16 cellular contexts compared by ENCODE assay signal in genomic region chr3:159830523-159831151, GRCh38. TPM values are rescaled to one million over a fixed set of nuclear protein-coding genes. Genes with fewer than 3 reads are reported as not detected.
A peak's percentile ranks its signal among the peaks of the same experiment; 100 is the strongest.
DNase-seq lines count a peak whose midpoint lies in the region; ATAC-seq and TF ChIP-seq lines count a peak whose summit lies in the region.
"Had no signal": no experiment of that assay in that cellular context is flagged by ENCODE, and none has a peak within 500 bp of the region (broad histone marks: within the 10 kb centered on the region; RNA-seq: fewer than 3 reads in every experiment).

No MANE protein-coding gene starts in this region.

- no peak overlapping the region for H3K27ac Mint-ChIP-seq in T-cell
- H3K27ac Mint-ChIP-seq: activated CD8-positive, alpha-beta T cell treated with anti-CD3 and anti-CD28 coated beads for 36 hours; activated T-helper 2 cell treated with anti-CD3 and anti-CD28 coated beads, Interferon-gamma antibody, Interleukin-2, Interleukin-4, amounts not matched to agents 10 μg/mL and 5 μg/mL and 100 μg/mL, durations not matched to agents 14 hours and 24 hours and 36 hours; nephron progenitor cell had no signal

- no peak overlapping the region for H3K4me3 Mint-ChIP-seq in T-cell
- H3K4me3 Mint-ChIP-seq: activated CD8-positive, alpha-beta T cell treated with anti-CD3 and anti-CD28 coated beads for 36 hours; nephron progenitor cell had no signal

- ATAC-seq in T-cell (replicated peaks in 1 of 4): no peak
- no peak for ATAC-seq in GM19328 (IDR thresholded peaks at IDR 0.05; ENCODE audit: unreplicated experiment)
- ATAC-seq: activated CD8-positive, alpha-beta T cell treated with anti-CD3 and anti-CD28 coated beads for 36 hours had no signal

- no peaks in the 10 kb centered on the region for H3K9me3 Mint-ChIP-seq in T-cell
- H3K9me3 Mint-ChIP-seq: activated CD8-positive, alpha-beta T cell treated with anti-CD3 and anti-CD28 coated beads for 36 hours; activated T-helper 2 cell treated with anti-CD3 and anti-CD28 coated beads, Interferon-gamma antibody, Interleukin-2, Interleukin-4, amounts not matched to agents 10 μg/mL and 5 μg/mL and 100 μg/mL, durations not matched to agents 14 hours and 24 hours and 36 hours; nephron progenitor cell had no signal

- CTCF ChIA-PET in T-cell (lab: Charles Lee): no interaction called here

- H3K27me3 Mint-ChIP-seq in T-cell: no peaks in the 10 kb centered on the region

- H3K4me1 Mint-ChIP-seq in T-cell: no peaks in the 10 kb centered on the region

- no peak for TF ChIP-seq CTCF in fibroblast of mammary gland (conservative IDR thresholded peaks at IDR 0.05; ENCODE audit: control insufficient read depth, insufficient read depth, low read depth, low read length)

- DNase-seq in DMS 273 (lab: John Stamatoyannopoulos, UW; ENCODE audit: unreplicated experiment) (peak; percentile 36), DMS 273 treated with DMSO at 0.1 percent for 48 hours (lab: John Stamatoyannopoulos, UW) (no peak), NOMO-1 treated with DMSO at 0.1 percent for 48 hours (lab: John Stamatoyannopoulos, UW; ENCODE audit: unreplicated experiment) (peak; percentile 57), fibroblast of mammary gland (ENCODE audit: low read depth) (peak; percentile 64), renal cortical epithelial cell (ENCODE audit: low read depth) (peak; percentile 56), T-cell (no peak)
- DNase-seq in stimulated activated naive CD4-positive, alpha-beta T cell treated with Interleukin-2 at 50 U/mL for 16 hours (lab: John Stamatoyannopoulos, UW): no peak
- DNase-seq: activated CD8-positive, alpha-beta T cell treated with anti-CD3 and anti-CD28 coated beads for 36 hours; COR-L47; effector memory CD4-positive, alpha-beta T cell; left cardiac atrium; nephron progenitor cell had no signal

- H3K36me3 Mint-ChIP-seq in T-cell: no peaks in the 10 kb centered on the region

- POLR2A ChIA-PET in T-cell (lab: Charles Lee): no interaction called here

- no peak overlapping the region for H3K4me3 ChIP-seq in fibroblast of mammary gland (ENCODE audit: control insufficient read depth, low read depth, low read length)
- H3K4me3 ChIP-seq: skin epidermis, suprapubic skin had no signal

RNA-seq across cellular contexts. Expression of gene SCHIP1, which starts 9.0 kb away (rescaled TPM):
- total RNA-seq in renal cortical epithelial cell: 4.0 and 13.5 TPM in 2 replicates
- total RNA-seq in T-cell: under 1 TPM in 1 of 5 donors, not detected in 4; 0.29 TPM
- total RNA-seq: activated CD8-positive, alpha-beta T cell treated with anti-CD3 and anti-CD28 coated beads for 36 hours had no signal

Comparison
In these comparisons a context has a peak if more than half of its experiments do, and no peak if none do; other contexts are left out.
1. DNase-seq: peak in DMS 273 (single experiment), NOMO-1 treated with DMSO at 0.1 percent for 48 hours (single experiment), fibroblast of mammary gland (single experiment) and renal cortical epithelial cell (single experiment); none in DMS 273 treated with DMSO at 0.1 percent for 48 hours (single experiment), T-cell (0 of 34) and stimulated activated naive CD4-positive, alpha-beta T cell treated with Interleukin-2 at 50 U/mL for 16 hours (single experiment).